In the genomic region with DNA sequence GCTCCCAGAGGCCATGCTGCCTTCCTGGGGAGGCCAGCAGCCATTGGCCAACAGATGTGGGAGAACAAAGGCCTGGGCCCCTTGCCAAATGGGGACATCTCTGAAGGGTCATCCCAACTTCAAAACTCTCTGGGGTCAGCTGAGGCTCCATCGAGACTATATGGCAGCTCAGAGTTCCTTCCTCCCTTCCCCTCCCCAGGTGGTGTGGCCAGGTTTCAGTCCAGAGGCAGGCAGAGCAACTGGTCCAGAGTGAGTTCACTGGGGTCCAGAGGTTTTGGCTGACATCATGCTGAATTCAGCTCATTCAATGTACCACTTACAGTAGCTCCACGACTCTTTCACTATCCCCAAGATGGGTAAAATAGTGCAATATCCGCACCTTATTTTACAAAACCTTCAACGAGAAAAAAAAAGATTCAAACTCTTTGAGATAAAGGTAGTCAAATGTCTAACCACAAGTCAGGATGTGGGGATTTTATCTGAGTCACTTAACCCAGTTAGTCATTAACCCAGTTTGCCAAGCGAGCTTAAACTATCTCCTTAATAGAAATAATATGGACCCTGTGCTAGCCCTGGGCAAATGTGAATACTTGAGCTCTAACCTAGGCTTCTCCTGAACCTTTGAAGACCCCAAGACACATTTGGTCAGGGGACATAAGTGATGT, we compare ENCODE assay signal across 9 cellular contexts.
DNase-seq lines count a peak whose midpoint lies in the region; ATAC-seq, FAIRE-seq and TF ChIP-seq lines count a peak whose summit lies in the region.
"Had no signal": no experiment of that assay in that cellular context is flagged by ENCODE, and none has a peak within 500 bp of the region (broad histone marks: within the 10 kb centered on the region; RNA-seq: fewer than 3 reads in every experiment).

No MANE protein-coding gene starts in this region.

- H3K4me2 ChIP-seq in HepG2 (ENCODE audit: low read depth, low read length) = no peak overlapping the region

- H3K4me3 ChIP-seq in HepG2 (replicated peaks in 1 of 3; ENCODE audit: insufficient read depth in 1 of 3, low read depth in 2 of 3, low read length in 3 of 3) = no peak overlapping the region

- in situ Hi-C loops in HepG2 (cut with HindIII; ENCODE audit: extremely low pct_ligation_motif_present, low pct_unique_long_range_greater_than_20kb) = no loop called here

- H3K4me1 ChIP-seq in HepG2 (ENCODE audit: insufficient read depth, low read length) = no peaks in the 10 kb centered on the region

- H2AFZ ChIP-seq in HepG2 (ENCODE audit: low read length) = no peak overlapping the region

- H3K9me3 ChIP-seq in HepG2 (ENCODE audit: low read length) = no peaks in the 10 kb centered on the region

- no peak overlapping the region for H3K27ac ChIP-seq in HepG2 (ENCODE audit: extremely low read length, insufficient read depth, low read length)

- TF ChIP-seq CTCF in HepG2 (CRISPR knock-in tag; IDR thresholded peaks at IDR 0.05) = no peak

- DNase-seq in activated T-cell treated with anti-CD3 and anti-CD28 coated beads, Interleukin-2, amount 50 U/mL, for 24 hours = peak; percentile 41
- DNase-seq in activated T-cell treated with anti-CD3 and anti-CD28 coated beads for 4 hours (no peak), CD1c-positive myeloid dendritic cell (ENCODE audit: extremely low spot score) (no peak), HepG2 (ENCODE audit: low spot score) (no peak), erythroblast (lab: John Stamatoyannopoulos, UW) (no peak)
- no peak for DNase-seq in activated T-helper 2 cell treated with anti-CD3 and anti-CD28 coated beads, Interferon-gamma antibody, Interleukin-2, Interleukin-4, amounts not matched to agents 10 μg/mL and 5 μg/mL and 100 μg/mL, durations not matched to agents 14 hours and 24 hours and 36 hours (ENCODE audit: low spot score)
- DNase-seq in stimulated activated naive CD8-positive, alpha-beta T cell treated with anti-CD3 and anti-CD28 coated beads, Interleukin-15, Interleukin-2, amounts not matched to agents 100 U/mL and 50 U/mL, for 24 hours = peak; percentile 13

- H3K79me2 ChIP-seq in HepG2 (ENCODE audit: insufficient read depth, low read length) = no peaks in the 10 kb centered on the region

- no peaks in the 10 kb centered on the region for H4K20me1 ChIP-seq in HepG2 (ENCODE audit: insufficient read depth, low read length)

- no peaks in the 10 kb centered on the region for H3K27me3 ChIP-seq in HepG2 (ENCODE audit: control insufficient read depth in 1 of 2, insufficient read depth in 2 of 2, low read length in 2 of 2)

- no TSS peak for BruUV-seq in HepG2 (replicated peaks; lab: Mats Ljungman, UMichigan)

- H3K9ac ChIP-seq in HepG2 (ENCODE audit: insufficient read depth, low read depth, low read length) = no peak overlapping the region

- intact Hi-C loops in activated T-helper 2 cell treated with anti-CD3 and anti-CD28 coated beads, Interferon-gamma antibody, Interleukin-2, Interleukin-4, amounts not matched to agents 10 μg/mL and 5 μg/mL and 100 μg/mL, durations not matched to agents 14 hours and 24 hours and 36 hours (cut with micrococcal nuclease) = loop anchor here (1.0 kb wide), 1 partner anchor 73 kb away; no protein-coding TSS in a partner anchor
- intact Hi-C loops in HepG2 (cut with micrococcal nuclease; ENCODE audit: unreplicated experiment) = loop anchor here (5.0 kb wide), 1 partner anchor 34 kb away; no protein-coding TSS in a partner anchor

- H3K27me3 Mint-ChIP-seq in activated T-cell treated with anti-CD3 and anti-CD28 coated beads, Interleukin-2, amount 50 U/mL, for 24 hours = peaks cover 10% of the 10 kb centered on the region
- peaks cover 18% of the 10 kb centered on the region for H3K27me3 Mint-ChIP-seq in activated T-helper 2 cell treated with anti-CD3 and anti-CD28 coated beads, Interferon-gamma antibody, Interleukin-2, Interleukin-4, amounts not matched to agents 10 μg/mL and 5 μg/mL and 100 μg/mL, durations not matched to agents 14 hours and 24 hours and 36 hours (ENCODE audit: low read depth)

- 12% methylated on average over 5 of the region's 5 CpGs for WGBS in HepG2 (ENCODE audit: low lambda C conversion rate)

- no peaks in the 10 kb centered on the region for H3K36me3 Mint-ChIP-seq in activated T-cell treated with anti-CD3 and anti-CD28 coated beads, Interleukin-2, amount 50 U/mL, for 24 hours (ENCODE audit: low read depth)
- peaks cover 2% of the 10 kb centered on the region for H3K36me3 Mint-ChIP-seq in activated T-helper 2 cell treated with anti-CD3 and anti-CD28 coated beads, Interferon-gamma antibody, Interleukin-2, Interleukin-4, amounts not matched to agents 10 μg/mL and 5 μg/mL and 100 μg/mL, durations not matched to agents 14 hours and 24 hours and 36 hours (ENCODE audit: low read depth)

- no peaks in the 10 kb centered on the region for H3K36me3 ChIP-seq in HepG2 (replicated peaks in 1 of 2; ENCODE audit: control insufficient read depth in 1 of 2, insufficient read depth in 2 of 2, low read length in 2 of 2)

- POLR2A ChIA-PET in HepG2 (lab: Yijun Ruan, JAX) = no interaction called here

- TF ChIP-seq EP300 in HepG2 (IDR thresholded peaks at IDR 0.05; ENCODE audit: low read depth in 2 of 2, low read length in 2 of 2) (no peak), HepG2 (CRISPR knock-in tag; IDR thresholded peaks at IDR 0.05; ENCODE audit: borderline replicate concordance) (no peak)

- ATAC-seq in HG03097 (IDR thresholded peaks at IDR 0.05; ENCODE audit: low FRiP score, unreplicated experiment) = peak; percentile 86
- ATAC-seq in stimulated activated naive CD8-positive, alpha-beta T cell treated with anti-CD3 and anti-CD28 coated beads, Interleukin-15, Interleukin-2, amounts not matched to agents 100 U/mL and 50 U/mL, for 24 hours = peak; percentile 90
- no peak for ATAC-seq in HepG2

- TF ChIP-seq POLR2A in HepG2 (IDR thresholded peaks at IDR 0.05; ENCODE audit: insufficient read depth in 1 of 2, low read depth in 2 of 2, low read length in 2 of 2) = no peak
- TF ChIP-seq POLR2A in erythroblast (IDR thresholded peaks at IDR 0.05; ENCODE audit: low read length) = no peak

- H3K4me1 Mint-ChIP-seq in activated T-cell treated with anti-CD3 and anti-CD28 coated beads, Interleukin-2, amount 50 U/mL, for 24 hours (ENCODE audit: low read depth) = peaks cover 20% of the 10 kb centered on the region
- peaks cover 14% of the 10 kb centered on the region for H3K4me1 Mint-ChIP-seq in activated T-helper 2 cell treated with anti-CD3 and anti-CD28 coated beads, Interferon-gamma antibody, Interleukin-2, Interleukin-4, amounts not matched to agents 10 μg/mL and 5 μg/mL and 100 μg/mL, durations not matched to agents 14 hours and 24 hours and 36 hours (ENCODE audit: low read depth)

- H3K27ac Mint-ChIP-seq in activated T-cell treated with anti-CD3 and anti-CD28 coated beads, Interleukin-2, amount 50 U/mL, for 24 hours = peak overlapping the region; percentile 82
- peak overlapping the region; percentile 23 for H3K27ac Mint-ChIP-seq in activated T-helper 2 cell treated with anti-CD3 and anti-CD28 coated beads, Interferon-gamma antibody, Interleukin-2, Interleukin-4, amounts not matched to agents 10 μg/mL and 5 μg/mL and 100 μg/mL, durations not matched to agents 14 hours and 24 hours and 36 hours

- peaks cover 9% of the 10 kb centered on the region for H3K9me3 Mint-ChIP-seq in activated T-cell treated with anti-CD3 and anti-CD28 coated beads, Interleukin-2, amount 50 U/mL, for 24 hours
- peaks cover 15% of the 10 kb centered on the region for H3K9me3 Mint-ChIP-seq in activated T-helper 2 cell treated with anti-CD3 and anti-CD28 coated beads, Interferon-gamma antibody, Interleukin-2, Interleukin-4, amounts not matched to agents 10 μg/mL and 5 μg/mL and 100 μg/mL, durations not matched to agents 14 hours and 24 hours and 36 hours

- FAIRE-seq in HepG2 (lab: Jason Lieb, UNC) = no peak
- FAIRE-seq: islet of Langerhans had no signal

- no peak for TF ChIP-seq RAD21 in HepG2 (CRISPR knock-in tag; IDR thresholded peaks at IDR 0.05)

- CTCF ChIA-PET in HepG2 (lab: Yijun Ruan, JAX; ENCODE audit: low intra/inter-chr PET ratio, low total read pairs) = no interaction called here

- no peak overlapping the region for H3K4me3 Mint-ChIP-seq in activated T-cell treated with anti-CD3 and anti-CD28 coated beads, Interleukin-2, amount 50 U/mL, for 24 hours
- H3K4me3 Mint-ChIP-seq in activated T-helper 2 cell treated with anti-CD3 and anti-CD28 coated beads, Interferon-gamma antibody, Interleukin-2, Interleukin-4, amounts not matched to agents 10 μg/mL and 5 μg/mL and 100 μg/mL, durations not matched to agents 14 hours and 24 hours and 36 hours (ENCODE audit: low read depth) = no peak overlapping the region

TF ChIP-seq in HepG2, 621 proteins besides CTCF, POLR2A, EP300 and RAD21 (continues in another document):
- TF ChIP-seq, protein P1, sequence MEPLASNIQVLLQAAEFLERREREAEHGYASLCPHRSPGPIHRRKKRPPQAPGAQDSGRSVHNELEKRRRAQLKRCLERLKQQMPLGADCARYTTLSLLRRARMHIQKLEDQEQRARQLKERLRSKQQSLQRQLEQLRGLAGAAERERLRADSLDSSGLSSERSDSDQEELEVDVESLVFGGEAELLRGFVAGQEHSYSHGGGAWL (CRISPR knock-in tag; IDR thresholded peaks at IDR 0.05) = no peak
- TF ChIP-seq ZBTB43 (CRISPR knock-in tag; conservative IDR thresholded peaks at IDR 0.05) (no peak), SCMH1 (CRISPR knock-in tag; IDR thresholded peaks at IDR 0.05; ENCODE audit: borderline replicate concordance) (no peak), MIER2 (CRISPR knock-in tag; IDR thresholded peaks at IDR 0.05) (no peak), ZNF34 (CRISPR knock-in tag; IDR thresholded peaks at IDR 0.05; ENCODE audit: borderline replicate concordance) (no peak), SMYD3 (CRISPR knock-in tag; IDR thresholded peaks at IDR 0.05) (no peak), ZNF619 (CRISPR knock-in tag; IDR thresholded peaks at IDR 0.05) (no peak), RFXANK (CRISPR knock-in tag; IDR thresholded peaks at IDR 0.05) (no peak), KDM1A (CRISPR knock-in tag; IDR thresholded peaks at IDR 0.05) (no peak), PRPF4 (IDR thresholded peaks at IDR 0.05; ENCODE audit: low read depth, low read length, poor library complexity, severe bottlenecking) (no peak), KDM5A (IDR thresholded peaks at IDR 0.05; ENCODE audit: borderline replicate concordance, low read length) (no peak), ATAD3A (CRISPR knock-in tag; IDR thresholded peaks at IDR 0.05) (no peak), SPEN (CRISPR knock-in tag; IDR thresholded peaks at IDR 0.05; ENCODE audit: low read depth) (no peak)

Comparison
In these comparisons a context has a peak if more than half of its experiments do, and no peak if none do; other contexts are left out.
1. DNase-seq: peak in activated T-cell treated with anti-CD3 and anti-CD28 coated beads, Interleukin-2, amount 50 U/mL, for 24 hours (single experiment) and stimulated activated naive CD8-positive, alpha-beta T cell treated with anti-CD3 and anti-CD28 coated beads, Interleukin-15, Interleukin-2, amounts not matched to agents 100 U/mL and 50 U/mL, for 24 hours (single experiment); none in activated T-cell treated with anti-CD3 and anti-CD28 coated beads for 4 hours (single experiment), activated T-helper 2 cell treated with anti-CD3 and anti-CD28 coated beads, Interferon-gamma antibody, Interleukin-2, Interleukin-4, amounts not matched to agents 10 μg/mL and 5 μg/mL and 100 μg/mL, durations not matched to agents 14 hours and 24 hours and 36 hours (single experiment), CD1c-positive myeloid dendritic cell (single experiment), HepG2 (single experiment) and erythroblast (0 of 2).